ENCODE assay signal across 2 cellular contexts in the genomic region with DNA sequence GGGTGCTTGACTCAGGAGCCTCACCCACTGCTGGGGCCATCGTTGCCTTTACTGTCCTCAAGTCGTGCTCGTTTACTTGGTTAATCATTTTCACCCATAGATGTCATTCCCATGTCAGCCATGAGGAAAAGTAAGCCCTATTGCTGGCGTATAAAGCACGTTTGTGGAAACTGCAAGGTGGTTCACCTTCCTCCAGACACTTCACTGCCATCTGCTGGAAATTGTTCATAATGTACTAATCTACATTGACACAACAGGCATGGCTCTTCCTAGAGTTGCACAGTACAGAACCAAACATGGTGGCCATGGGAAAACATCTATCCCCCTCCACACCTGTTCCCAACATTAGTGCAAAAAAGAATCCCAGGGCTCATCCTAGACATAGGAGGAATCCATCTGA.
TF ChIP-seq lines count a peak whose summit lies in the region.

No MANE protein-coding gene starts in this region.

TF ChIP-seq in Ishikawa, 13 proteins besides CTCF, POLR2A, EP300 and RAD21 (continued from another document):
- TF ChIP-seq, protein P1, sequence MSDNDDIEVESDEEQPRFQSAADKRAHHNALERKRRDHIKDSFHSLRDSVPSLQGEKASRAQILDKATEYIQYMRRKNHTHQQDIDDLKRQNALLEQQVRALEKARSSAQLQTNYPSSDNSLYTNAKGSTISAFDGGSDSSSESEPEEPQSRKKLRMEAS (IDR thresholded peaks at IDR 0.05) = no peak
- no peak for TF ChIP-seq CREB1 (IDR thresholded peaks at IDR 0.05; ENCODE audit: low read depth)
- TF ChIP-seq, protein P2, sequence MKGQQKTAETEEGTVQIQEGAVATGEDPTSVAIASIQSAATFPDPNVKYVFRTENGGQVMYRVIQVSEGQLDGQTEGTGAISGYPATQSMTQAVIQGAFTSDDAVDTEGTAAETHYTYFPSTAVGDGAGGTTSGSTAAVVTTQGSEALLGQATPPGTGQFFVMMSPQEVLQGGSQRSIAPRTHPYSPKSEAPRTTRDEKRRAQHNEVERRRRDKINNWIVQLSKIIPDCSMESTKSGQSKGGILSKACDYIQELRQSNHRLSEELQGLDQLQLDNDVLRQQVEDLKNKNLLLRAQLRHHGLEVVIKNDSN (IDR thresholded peaks at IDR 0.05) = no peak
- no peak for TF ChIP-seq TAF1 (IDR thresholded peaks at IDR 0.05; ENCODE audit: low read depth)
- TF ChIP-seq TCF12 (IDR thresholded peaks at IDR 0.05; ENCODE audit: low read depth) = no peak
- TF ChIP-seq ZBTB7A (IDR thresholded peaks at IDR 0.05; ENCODE audit: low read depth) = no peak
TF ChIP-seq in Ishikawa: peak in this region for 0.

TF ChIP-seq in liver, 16 proteins besides CTCF, POLR2A, EP300 and RAD21 (continued from another document):
- TF ChIP-seq, protein P1 (IDR thresholded peaks at IDR 0.05) = no peak
